In the genomic region with DNA sequence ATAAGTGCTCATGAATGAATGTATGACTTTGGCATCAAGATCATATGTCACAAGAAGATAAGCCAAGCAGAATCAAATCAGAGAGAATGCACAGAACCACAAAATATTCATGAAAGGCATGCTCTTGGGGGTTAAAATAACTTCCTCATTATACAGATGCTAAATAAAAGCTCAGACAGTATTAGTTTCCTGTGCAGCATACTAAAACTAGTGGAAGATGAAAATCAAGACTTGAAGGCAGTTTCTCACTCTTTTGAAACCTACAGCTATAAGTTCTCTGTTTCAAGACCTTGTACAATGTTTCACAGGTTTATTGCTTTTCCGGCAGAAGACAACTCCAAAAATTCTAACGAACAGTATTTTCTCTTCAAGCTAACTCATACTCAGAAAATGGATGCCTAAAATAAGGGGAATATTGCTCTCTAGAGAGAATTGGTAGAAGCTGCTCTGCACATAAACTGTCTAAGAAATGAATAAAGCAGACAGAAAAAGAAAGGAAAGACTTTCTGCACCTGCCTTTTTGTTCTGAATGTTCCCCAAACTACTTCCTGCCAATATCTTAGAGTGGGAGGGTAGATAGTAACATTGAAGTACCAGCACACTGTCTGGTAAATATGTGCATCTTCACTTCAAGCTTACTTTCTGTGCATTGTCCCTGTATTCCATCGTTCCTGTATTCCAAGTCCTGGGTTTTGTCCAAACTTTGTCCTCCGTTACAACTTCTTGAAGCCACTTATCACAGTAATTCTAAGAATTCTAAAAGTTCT, we compare ENCODE assay signal across 29 cellular contexts.
"Had no signal": no experiment of that assay in that cellular context is flagged by ENCODE, and none has a peak within 500 bp of the region (broad histone marks: within the 10 kb centered on the region; RNA-seq: fewer than 3 reads in every experiment).

No MANE protein-coding gene starts in this region.

- H3K4me3 ChIP-seq: coronary artery, esophagus muscularis mucosa, gastroesophageal sphincter, heart left ventricle, hepatocyte, lung, mucosa of descending colon, pancreas, right lobe of liver, stomach, testis, tibial artery, upper lobe of left lung had no signal

- FAIRE-seq: endothelial cell of umbilical vein, kidney, pancreas, small intestine, urothelium cell line had no signal

- H3K27me3 ChIP-seq: esophagus muscularis mucosa, foreskin keratinocyte, gastroesophageal sphincter, heart left ventricle, hepatocyte, neutrophil, pancreas, right lobe of liver, stomach, testis, tibial artery, upper lobe of left lung had no signal

- H3K79me2 ChIP-seq: hepatocyte had no signal

- H3K36me3 ChIP-seq: esophagus muscularis mucosa, gastroesophageal sphincter, heart left ventricle, neutrophil, pancreas, right lobe of liver, stomach, tibial artery, upper lobe of left lung had no signal

- H3K4me1 ChIP-seq: esophagus muscularis mucosa, foreskin keratinocyte, gastroesophageal sphincter, heart left ventricle, pancreas, right lobe of liver, stomach, testis, tibial artery, upper lobe of left lung had no signal

- H3K27ac ChIP-seq: coronary artery, esophagus muscularis mucosa, foreskin keratinocyte, gastroesophageal sphincter, heart left ventricle, hepatocyte, neutrophil, pancreas, right lobe of liver, stomach, testis, tibial artery, upper lobe of left lung had no signal

- H2AFZ ChIP-seq: hepatocyte had no signal

- H3K4me2 ChIP-seq: hepatocyte had no signal

- DNase-seq: dermis blood vessel endothelial cell; effector memory CD4-positive, alpha-beta T cell; foreskin keratinocyte; heart left ventricle; kidney; mucosa of descending colon; naive B cell; pancreas; retina; right lobe of liver; small intestine; stimulated activated CD4-positive, alpha-beta T cell treated with anti-CD3 and anti-CD28 coated beads, Interleukin-1b, Interleukin-23, amount 100 ng/mL, for 48 hours; stimulated activated CD4-positive, alpha-beta T cell treated with anti-CD3 and anti-CD28 coated beads, Interleukin-4, amount 100 ng/mL, for 1 hour; stimulated activated CD8-positive, alpha-beta memory T cell treated with anti-CD3 and anti-CD28 coated beads, Interleukin-4, amount 100 ng/mL, for 48 hours; stimulated activated naive CD4-positive, alpha-beta T cell treated with Interleukin-2 at 50 U/mL for 16 hours; stomach; testis; tibial artery; upper lobe of left lung had no signal

- ATAC-seq: foreskin keratinocyte; gastroesophageal sphincter; heart left ventricle; left lobe of liver; mucosa of descending colon; natural killer cell treated with Interleukin-12 subunit alpha and Interleukin-12 subunit beta and Interleukin-15 and Interleukin-18, amount 100 ng/mL, for 72 hours; pancreas; right lobe of liver had no signal

- H3K9me3 ChIP-seq: neutrophil, pancreas, right lobe of liver, testis, tibial artery, upper lobe of left lung had no signal
